In the genomic region with DNA sequence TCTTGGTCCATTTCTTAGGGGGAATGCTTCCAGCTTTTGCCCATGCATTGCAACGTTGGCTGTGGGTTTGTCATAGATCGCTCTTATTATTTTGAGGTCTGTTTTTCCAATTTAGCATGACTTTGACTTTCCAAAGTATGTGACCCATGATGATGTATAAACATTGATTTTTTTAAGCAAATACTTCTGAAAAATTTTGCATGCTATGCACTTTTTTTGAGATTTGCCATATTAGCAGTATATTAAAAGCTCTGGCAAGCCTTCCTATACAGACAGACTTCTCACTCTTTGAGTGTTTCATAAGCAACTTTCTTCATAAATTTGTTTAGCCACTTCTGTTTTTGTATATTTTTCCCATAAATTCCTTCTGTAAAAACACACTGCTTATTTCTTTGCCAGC, we compare ENCODE assay signal across 34 cellular contexts.
"Had no signal": no experiment of that assay in that cellular context is flagged by ENCODE, and none has a peak within 500 bp of the region (broad histone marks: within the 10 kb centered on the region; RNA-seq: fewer than 3 reads in every experiment).

No MANE protein-coding gene starts in this region.

- H3K36me3 ChIP-seq: adrenal gland, ascending aorta, brain microvascular endothelial cell, breast epithelium, cardiac muscle cell had no signal

- H3K27ac ChIP-seq: adrenal gland, ascending aorta, body of pancreas, brain microvascular endothelial cell, breast epithelium, cardiac muscle cell had no signal

- H3K4me1 ChIP-seq: adrenal gland, ascending aorta, body of pancreas, breast epithelium had no signal

- H3K9me3 ChIP-seq: adrenal gland, ascending aorta, body of pancreas, breast epithelium had no signal

- H3K4me3 ChIP-seq: adrenal gland, ascending aorta, body of pancreas, breast epithelium, cardiac muscle cell had no signal

- DNase-seq: activated effector memory CD4-positive, alpha-beta T cell treated with anti-CD3 and anti-CD28 coated beads, Interleukin-2, amount 50 U/mL, for 16 hours; activated effector memory CD4-positive, alpha-beta T cell treated with Interleukin-2 at 50 U/mL for 16 hours; activated gamma-delta T cell; activated gamma-delta T cell treated with Interleukin-2 at 50 U/mL for 16 hours; activated naive CD4-positive, alpha-beta T cell; activated naive CD4-positive, alpha-beta T cell treated with anti-CD3 and anti-CD28 coated beads for 36 hours; activated naive CD4-positive, alpha-beta T cell treated with anti-CD3 and anti-CD28 coated beads, Interleukin-2, amount 10 ng/mL, durations not matched to agents 7 days and 5 days; activated naive CD4-positive, alpha-beta T cell treated with anti-CD3 and anti-CD28 coated beads, Interleukin-2, amount 50 U/mL, for 16 hours; activated naive CD4-positive, alpha-beta T cell treated with Interleukin-2 at 50 U/mL for 16 hours; activated naive CD8-positive, alpha-beta T cell treated with anti-CD3 and anti-CD28 coated beads for 36 hours; activated naive CD8-positive, alpha-beta T cell treated with anti-CD3 and anti-CD28 coated beads, Interleukin-2, amount 10 ng/mL, durations not matched to agents 7 days and 5 days; activated naive CD8-positive, alpha-beta T cell treated with anti-CD3 and anti-CD28 coated beads, Interleukin-2, amount 50 U/mL, for 24 hours; activated T-cell treated with anti-CD3 and anti-CD28 coated beads, Interleukin-2, amount 50 U/mL, for 1 hour; activated T-cell treated with anti-CD3 and anti-CD28 coated beads, Interleukin-2, amount 50 U/mL, for 24 hours; activated T-cell treated with anti-CD3 and anti-CD28 coated beads, Interleukin-2, amount 50 U/mL, for 4 hours; activated T-cell treated with anti-CD3 and anti-CD28 coated beads, Interleukin-2, amount 50 U/mL, for 48 hours; activated T-cell treated with anti-CD3 and anti-CD28 coated beads, Interleukin-2, amount 50 U/mL, for 72 hours; adrenal gland; amniotic stem cell; amygdala; anterior cingulate cortex; aorta; body of pancreas; brain microvascular endothelial cell; caudate nucleus; central memory CD4-positive, alpha-beta T cell; cerebellar nuclear complex had no signal

- FAIRE-seq: astrocyte, bronchial epithelial cell had no signal

- ATAC-seq: activated naive CD4-positive, alpha-beta T cell treated with anti-CD3 and anti-CD28 coated beads, Interleukin-2, amount 50 U/mL, for 72 hours; activated naive CD8-positive, alpha-beta T cell treated with anti-CD3 and anti-CD28 coated beads, Interleukin-2, amount 50 U/mL, for 24 hours; activated T-cell treated with anti-CD3 and anti-CD28 coated beads, Interleukin-2, amount 50 U/mL, for 4 hours; activated T-cell treated with anti-CD3 and anti-CD28 coated beads, Interleukin-2, amount 50 U/mL, for 72 hours; activated T-helper 17 cell treated with anti-CD3 and anti-CD28 coated beads, Interleukin-2, amount 50 U/mL, for 72 hours; body of pancreas had no signal

- H3K27me3 ChIP-seq: adrenal gland, ascending aorta, body of pancreas, brain microvascular endothelial cell, breast epithelium, cardiac muscle cell had no signal
